8 cellular contexts compared by ENCODE assay signal in the genomic region with DNA sequence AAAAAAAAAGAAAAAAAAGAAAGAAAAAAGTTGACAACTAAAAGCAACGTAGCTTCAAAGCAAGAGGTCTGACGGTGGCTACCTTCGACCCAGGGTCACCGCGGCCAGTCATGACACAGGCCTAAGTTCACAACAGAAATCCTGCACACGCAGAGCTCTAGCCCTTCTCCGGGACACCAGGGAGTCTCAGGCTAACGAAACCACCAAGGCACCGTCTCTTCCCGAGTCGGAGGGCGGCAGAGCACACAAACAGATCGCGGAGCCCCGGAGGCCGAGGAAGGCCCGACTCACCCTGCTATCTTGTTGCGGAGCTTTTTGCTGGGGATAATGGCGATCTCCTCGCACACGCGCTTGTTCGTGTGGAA.
DNase-seq lines count a peak whose midpoint lies in the region; ATAC-seq and TF ChIP-seq lines count a peak whose summit lies in the region.

No MANE protein-coding gene starts in this region.

- no peaks in the 10 kb centered on the region for H3K9me2 ChIP-seq in DOHH2 (replicated peaks; ENCODE audit: control insufficient read depth, low read length)

- no peaks in the 10 kb centered on the region for H3K27me3 ChIP-seq in DOHH2 (ENCODE audit: control insufficient read depth, low read length)
- no peaks in the 10 kb centered on the region for H3K27me3 ChIP-seq in KMS-11 (ENCODE audit: insufficient read depth, low read depth)
- H3K27me3 ChIP-seq in mucosa of rectum (ENCODE audit: control insufficient read depth in 2 of 2, insufficient read depth in 2 of 2, low read length in 2 of 2), result peaks cover 0 to 2% of the 10 kb centered on the region in 2 donors

- H3F3A ChIP-seq in DOHH2 (ENCODE audit: control insufficient read depth, insufficient read depth), result peaks cover 48% of the 10 kb centered on the region

- peak overlapping the region; percentile 91 for H3K4me2 ChIP-seq in DOHH2 (ENCODE audit: low read length)
- H3K4me2 ChIP-seq in KMS-11, result peak overlapping the region; percentile 79

- no peak for ATAC-seq in GM21737 (IDR thresholded peaks at IDR 0.05; ENCODE audit: unreplicated experiment)

- H3K4me1 Mint-ChIP-seq in dendritic cell treated with granulocyte-macrophage colony-stimulating factor and Interleukin-4, amounts not matched to agents 40 ng/mL and 50 ng/mL, for 4 days (ENCODE audit: low read depth), result peaks cover 38% of the 10 kb centered on the region

- H3K79me2 ChIP-seq in DOHH2 (ENCODE audit: control insufficient read depth, low read length) (peaks cover 53% of the 10 kb centered on the region), KMS-11 (ENCODE audit: insufficient read depth, low read depth) (peaks cover 31% of the 10 kb centered on the region)

- H3K27ac Mint-ChIP-seq in dendritic cell treated with granulocyte-macrophage colony-stimulating factor and Interleukin-4, amounts not matched to agents 40 ng/mL and 50 ng/mL, for 4 days, result peak overlapping the region; percentile 96

- intact Hi-C loops in dendritic cell treated with granulocyte-macrophage colony-stimulating factor and Interleukin-4, amounts not matched to agents 40 ng/mL and 50 ng/mL, for 4 days (cut with micrococcal nuclease), result loop anchor here (10.0 kb wide), 4 partner anchors 215 to 495 kb away; partner anchors contain the start of genes FSD2, MEX3B and WHAMM

- DNase-seq in NOMO-1 (lab: John Stamatoyannopoulos, UW; ENCODE audit: unreplicated experiment in 2 of 2), result no peak
- no peak for DNase-seq in RKO (ENCODE audit: low spot score)
- DNase-seq in SIG-M5 (lab: John Stamatoyannopoulos, UW), result no peak

- H3K36me3 ChIP-seq in DOHH2 (ENCODE audit: control insufficient read depth, low read length) (peaks cover 56% of the 10 kb centered on the region), KMS-11 (ENCODE audit: insufficient read depth) (peaks cover 25% of the 10 kb centered on the region), mucosa of rectum (ENCODE audit: control insufficient read depth in 2 of 2, insufficient read depth in 2 of 2, low read length in 2 of 2) (peaks cover 29 to 31% of the 10 kb centered on the region in 2 donors)

- peaks cover 67% of the 10 kb centered on the region for H3K36me3 Mint-ChIP-seq in dendritic cell treated with granulocyte-macrophage colony-stimulating factor and Interleukin-4, amounts not matched to agents 40 ng/mL and 50 ng/mL, for 4 days (ENCODE audit: low read depth)

- H4K20me1 ChIP-seq in DOHH2 (ENCODE audit: control insufficient read depth, insufficient read depth, low read depth, low read length) (peaks cover 27% of the 10 kb centered on the region), KMS-11 (ENCODE audit: insufficient read depth) (peaks cover 17% of the 10 kb centered on the region)

- peak overlapping the region; percentile 81 for H3K27ac ChIP-seq in DOHH2 (ENCODE audit: low read depth, low read length)
- H3K27ac ChIP-seq in KMS-11, result peak overlapping the region; percentile 89
- peak overlapping the region; percentile 62 to 83 for H3K27ac ChIP-seq in mucosa of rectum (ENCODE audit: low read depth in 2 of 2, low read length in 2 of 2)

- no peaks in the 10 kb centered on the region for H3K9me3 Mint-ChIP-seq in dendritic cell treated with granulocyte-macrophage colony-stimulating factor and Interleukin-4, amounts not matched to agents 40 ng/mL and 50 ng/mL, for 4 days

- H2AFZ ChIP-seq in KMS-11 (ENCODE audit: low read depth), result peak overlapping the region; percentile 84; the same call in 1 of the 2 replicates

- H3K4me1 ChIP-seq in DOHH2 (ENCODE audit: control insufficient read depth, low read length), result peaks cover 26% of the 10 kb centered on the region
- peaks cover 30% of the 10 kb centered on the region for H3K4me1 ChIP-seq in KMS-11 (ENCODE audit: low read depth, poor library complexity, severe bottlenecking)
- H3K4me1 ChIP-seq in mucosa of rectum (ENCODE audit: control insufficient read depth in 2 of 2, insufficient read depth in 2 of 2, low read length in 2 of 2), result peaks cover 5 to 14% of the 10 kb centered on the region in 2 donors

- H3K4me3 Mint-ChIP-seq in dendritic cell treated with granulocyte-macrophage colony-stimulating factor and Interleukin-4, amounts not matched to agents 40 ng/mL and 50 ng/mL, for 4 days, result peak overlapping the region; percentile 96

- TF ChIP-seq CTCF in DOHH2 (IDR thresholded peaks at IDR 0.05; ENCODE audit: low read depth, low read length, poor library complexity, severe bottlenecking) (no peak), KMS-11 (conservative IDR thresholded peaks at IDR 0.05; ENCODE audit: low read depth, low read length) (no peak)

- peaks cover 5% of the 10 kb centered on the region for H3K27me3 Mint-ChIP-seq in dendritic cell treated with granulocyte-macrophage colony-stimulating factor and Interleukin-4, amounts not matched to agents 40 ng/mL and 50 ng/mL, for 4 days

- H3K9me3 ChIP-seq in DOHH2 (ENCODE audit: control insufficient read depth, insufficient read depth, low read length), result no peaks in the 10 kb centered on the region
- H3K9me3 ChIP-seq in mucosa of rectum (ENCODE audit: control insufficient read depth in 2 of 2, low read length in 2 of 2), result no peaks in the 10 kb centered on the region

- H3K4me3 ChIP-seq in DOHH2 (ENCODE audit: low read length), result peak overlapping the region; percentile 86
- H3K4me3 ChIP-seq in KMS-11 (IDR thresholded peaks at IDR 0.05; ENCODE audit: insufficient read depth, low read depth, low read length), result no peak overlapping the region
- peak overlapping the region; percentile 78 to 84 for H3K4me3 ChIP-seq in mucosa of rectum (ENCODE audit: low read length in 2 of 2)

- peak overlapping the region; percentile 99 for H3K9ac ChIP-seq in KMS-11
- peak overlapping the region; percentile 88 to 94 for H3K9ac ChIP-seq in mucosa of rectum (ENCODE audit: low read depth in 1 of 2, low read length in 2 of 2)
